In the genomic region with DNA sequence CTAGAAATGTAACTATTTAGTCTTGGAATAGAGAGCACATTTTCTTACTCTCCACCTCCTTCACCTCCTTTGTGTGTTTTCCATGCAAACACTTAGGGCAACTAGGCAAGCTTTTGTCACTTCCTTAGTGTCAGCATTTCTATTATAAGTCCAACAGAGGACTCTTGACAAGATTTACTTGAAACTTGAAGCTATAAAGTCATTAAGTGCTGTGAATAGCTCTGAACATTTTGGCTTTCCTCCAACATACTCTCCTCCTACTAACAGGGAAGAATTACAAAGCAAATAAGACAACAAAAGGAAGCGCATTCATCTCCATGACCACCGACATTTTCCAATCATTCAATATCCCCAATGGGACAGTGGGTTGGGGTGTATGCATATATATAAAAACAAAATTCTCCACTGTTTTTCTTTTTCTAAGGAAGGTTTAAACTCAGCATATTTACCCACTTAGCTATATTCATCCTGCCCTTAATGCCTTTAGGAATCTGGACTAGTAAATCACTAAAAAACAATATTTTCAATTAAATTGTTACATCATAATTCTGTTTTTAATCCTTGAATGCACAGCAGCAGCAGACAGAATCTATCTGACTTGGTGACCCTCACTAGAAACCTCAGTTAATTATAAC, we compare ENCODE assay signal across 12 cellular contexts.
DNase-seq lines count a peak whose midpoint lies in the region; ATAC-seq and TF ChIP-seq lines count a peak whose summit lies in the region.
"Had no signal": no experiment of that assay in that cellular context is flagged by ENCODE, and none has a peak within 500 bp of the region (broad histone marks: within the 10 kb centered on the region; RNA-seq: fewer than 3 reads in every experiment).

No MANE protein-coding gene starts in this region.

- no peaks in the 10 kb centered on the region for H3K9me3 ChIP-seq in WERI-Rb-1 (ENCODE audit: severe bottlenecking)

- no peaks in the 10 kb centered on the region for H3K36me3 ChIP-seq in WERI-Rb-1

- H3K4me3 ChIP-seq in retinal pigment epithelial cell (ENCODE audit: low read length) = no peak overlapping the region
- no peak overlapping the region for H3K4me3 ChIP-seq in WERI-Rb-1 (ENCODE audit: low read depth, low read length)

- H3K27me3 Mint-ChIP-seq in endothelial cell (ENCODE audit: unreplicated experiment) = no peaks in the 10 kb centered on the region
- H3K27me3 Mint-ChIP-seq: activated naive CD8-positive, alpha-beta T cell treated with anti-CD3 and anti-CD28 coated beads, Interleukin-2, amount 50 U/mL, for 24 hours had no signal

- no peak overlapping the region for H3K27ac Mint-ChIP-seq in endothelial cell (ENCODE audit: unreplicated experiment)
- no peak overlapping the region for H3K27ac Mint-ChIP-seq in stimulated activated effector memory CD8-positive, alpha-beta T cell treated with anti-CD3 and anti-CD28 coated beads, Interleukin-12 subunit alpha, Interleukin-12 subunit beta, amount 100 ng/mL, for 72 hours
- H3K27ac Mint-ChIP-seq: activated naive CD8-positive, alpha-beta T cell treated with anti-CD3 and anti-CD28 coated beads, Interleukin-2, amount 50 U/mL, for 24 hours; CD8-positive, alpha-beta memory T cell; natural killer cell had no signal

- DNase-seq in NCI-H1092 treated with DMSO at 0.1 percent for 48 hours (lab: John Stamatoyannopoulos, UW) (peak; percentile 86), NCI-H345 (lab: John Stamatoyannopoulos, UW) (peak; percentile 86), dermis blood vessel endothelial cell (peak; percentile 93), retinal pigment epithelial cell (ENCODE audit: low read depth) (peak; percentile 77), endothelial cell (ENCODE audit: low spot score) (no peak), WERI-Rb-1 (no peak)
- DNase-seq in stimulated activated effector memory CD8-positive, alpha-beta T cell treated with anti-CD3 and anti-CD28 coated beads, Interleukin-12 subunit alpha, Interleukin-12 subunit beta, amount 100 ng/mL, for 72 hours (ENCODE audit: low spot score in 2 of 2) = no peak
- DNase-seq in activated CD8-positive, alpha-beta memory T cell treated with anti-CD3 and anti-CD28 coated beads, Interleukin-2, amount 50 U/mL, for 4 hours = no peak
- DNase-seq: activated naive CD8-positive, alpha-beta T cell treated with anti-CD3 and anti-CD28 coated beads, Interleukin-2, amount 50 U/mL, for 24 hours; CD8-positive, alpha-beta memory T cell; natural killer cell had no signal

- no peaks in the 10 kb centered on the region for H3K27me3 ChIP-seq in WERI-Rb-1 (ENCODE audit: insufficient read depth, low read depth, severe bottlenecking)

- H3K4me3 Mint-ChIP-seq in endothelial cell (ENCODE audit: unreplicated experiment) = no peak overlapping the region
- no peak overlapping the region for H3K4me3 Mint-ChIP-seq in stimulated activated effector memory CD8-positive, alpha-beta T cell treated with anti-CD3 and anti-CD28 coated beads, Interleukin-12 subunit alpha, Interleukin-12 subunit beta, amount 100 ng/mL, for 72 hours
- H3K4me3 Mint-ChIP-seq: activated naive CD8-positive, alpha-beta T cell treated with anti-CD3 and anti-CD28 coated beads, Interleukin-2, amount 50 U/mL, for 24 hours; CD8-positive, alpha-beta memory T cell; natural killer cell had no signal

- H3K27ac ChIP-seq in WERI-Rb-1 = no peak overlapping the region
- H3K27ac ChIP-seq: epithelial cell of prostate had no signal

- TF ChIP-seq CTCF in retinal pigment epithelial cell (conservative IDR thresholded peaks at IDR 0.05; ENCODE audit: low read depth, low read length) (no peak), endothelial cell (IDR thresholded peaks at IDR 0.05; ENCODE audit: unreplicated experiment) (no peak), WERI-Rb-1 (IDR thresholded peaks at IDR 0.05; ENCODE audit: low read depth, low read length) (no peak)

- H3K36me3 Mint-ChIP-seq in endothelial cell (ENCODE audit: low read depth, unreplicated experiment) = no peaks in the 10 kb centered on the region
- no peaks in the 10 kb centered on the region for H3K36me3 Mint-ChIP-seq in stimulated activated effector memory CD8-positive, alpha-beta T cell treated with anti-CD3 and anti-CD28 coated beads, Interleukin-12 subunit alpha, Interleukin-12 subunit beta, amount 100 ng/mL, for 72 hours
- H3K36me3 Mint-ChIP-seq: CD8-positive, alpha-beta memory T cell; natural killer cell had no signal

- peaks cover 3% of the 10 kb centered on the region for H3K4me1 Mint-ChIP-seq in endothelial cell (ENCODE audit: unreplicated experiment)
- no peaks in the 10 kb centered on the region for H3K4me1 Mint-ChIP-seq in stimulated activated effector memory CD8-positive, alpha-beta T cell treated with anti-CD3 and anti-CD28 coated beads, Interleukin-12 subunit alpha, Interleukin-12 subunit beta, amount 100 ng/mL, for 72 hours
- H3K4me1 Mint-ChIP-seq: activated naive CD8-positive, alpha-beta T cell treated with anti-CD3 and anti-CD28 coated beads, Interleukin-2, amount 50 U/mL, for 24 hours; CD8-positive, alpha-beta memory T cell; natural killer cell had no signal

- no peak for ATAC-seq in stimulated activated effector memory CD8-positive, alpha-beta T cell treated with anti-CD3 and anti-CD28 coated beads, Interleukin-12 subunit alpha, Interleukin-12 subunit beta, amount 100 ng/mL, for 72 hours
- ATAC-seq: activated naive CD8-positive, alpha-beta T cell treated with anti-CD3 and anti-CD28 coated beads, Interleukin-2, amount 50 U/mL, for 24 hours; natural killer cell had no signal

- no peaks in the 10 kb centered on the region for H3K9me3 Mint-ChIP-seq in endothelial cell (ENCODE audit: unreplicated experiment)
- no peaks in the 10 kb centered on the region for H3K9me3 Mint-ChIP-seq in stimulated activated effector memory CD8-positive, alpha-beta T cell treated with anti-CD3 and anti-CD28 coated beads, Interleukin-12 subunit alpha, Interleukin-12 subunit beta, amount 100 ng/mL, for 72 hours
- H3K9me3 Mint-ChIP-seq: activated naive CD8-positive, alpha-beta T cell treated with anti-CD3 and anti-CD28 coated beads, Interleukin-2, amount 50 U/mL, for 24 hours; CD8-positive, alpha-beta memory T cell; natural killer cell had no signal

Comparison
In these comparisons a context has a peak if more than half of its experiments do, and no peak if none do; other contexts are left out.
1. DNase-seq: peak in NCI-H1092 treated with DMSO at 0.1 percent for 48 hours (single experiment), NCI-H345 (single experiment), dermis blood vessel endothelial cell (single experiment) and retinal pigment epithelial cell (single experiment); none in endothelial cell (single experiment), stimulated activated effector memory CD8-positive, alpha-beta T cell treated with anti-CD3 and anti-CD28 coated beads, Interleukin-12 subunit alpha, Interleukin-12 subunit beta, amount 100 ng/mL, for 72 hours (0 of 2), WERI-Rb-1 (single experiment) and activated CD8-positive, alpha-beta memory T cell treated with anti-CD3 and anti-CD28 coated beads, Interleukin-2, amount 50 U/mL, for 4 hours (single experiment).